In the genomic region with DNA sequence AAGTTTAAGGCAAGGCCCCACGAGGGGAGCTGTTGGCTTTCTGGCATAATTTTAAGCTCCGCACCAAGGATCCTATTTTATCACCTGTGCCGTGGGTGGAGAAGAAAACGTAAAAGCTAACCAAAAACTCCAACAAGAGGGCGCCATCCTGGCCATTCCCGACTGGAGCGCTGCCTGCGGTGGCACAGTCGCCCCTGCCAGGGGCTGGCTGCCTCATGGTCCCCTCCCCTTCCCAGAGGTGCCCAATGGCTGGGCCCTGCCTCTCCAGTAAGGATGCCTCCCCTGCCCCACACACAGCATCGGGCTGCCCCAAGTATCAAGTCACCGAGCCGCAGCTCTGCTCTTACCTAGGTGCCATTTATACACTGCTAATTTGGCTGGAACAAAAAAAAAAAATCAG, we compare ENCODE assay signal across 22 cellular contexts.
"Had no signal": no experiment of that assay in that cellular context is flagged by ENCODE, and none has a peak within 500 bp of the region (broad histone marks: within the 10 kb centered on the region; RNA-seq: fewer than 3 reads in every experiment).

No MANE protein-coding gene starts in this region.

- H3K9me3 ChIP-seq: MG63, SK-N-SH had no signal

- H3K27me3 ChIP-seq: MG63 had no signal

- H3K27ac ChIP-seq: HL-60 had no signal

- DNase-seq: Karpas-422, KG1, MG63, NCI-H1092, NCI-H1105 treated with DMSO at 0.1 percent for 48 hours, NCI-H1417 treated with DMSO at 0.1 percent for 48 hours, NCI-H146, NCI-H1694 treated with DMSO at 0.1 percent for 48 hours, NCI-H1930, NCI-H2081, NCI-H2107, NCI-H2227 treated with DMSO at 0.1 percent for 48 hours, NCI-H446, NCI-H510A, NCI-H524 treated with DMSO at 0.1 percent for 48 hours, NCI-H69, NCI-H774, RPMI8226, SHP77, SK-N-SH, SW 1271 had no signal

- H3K4me3 ChIP-seq: MG63 had no signal
